ENCODE assay signal across 18 cellular contexts in genomic region chr20:46706242-46706641, GRCh38. TPM values are rescaled to one million over a fixed set of nuclear protein-coding genes. Genes with fewer than 3 reads are reported as not detected.
DNase-seq lines count a peak whose midpoint lies in the region; ATAC-seq, FAIRE-seq and TF ChIP-seq lines count a peak whose summit lies in the region.
"Had no signal": no experiment of that assay in that cellular context is flagged by ENCODE, and none has a peak within 500 bp of the region (broad histone marks: within the 10 kb centered on the region; RNA-seq: fewer than 3 reads in every experiment).

No MANE protein-coding gene starts in this region.

- FAIRE-seq in HepG2 (lab: Jason Lieb, UNC) = no peak
- FAIRE-seq: A204.1, GM12878, GM18507, H1 had no signal

- intact Hi-C loops in HepG2 (cut with micrococcal nuclease; ENCODE audit: unreplicated experiment) (no loop called here), upper lobe of right lung (cut with DNase I) (no loop called here), thyroid gland (cut with DNase I) (no loop called here)

- H3K4me3 ChIP-seq in adipocyte (ENCODE audit: low read length) (no peak overlapping the region), HepG2 (replicated peaks in 1 of 3; ENCODE audit: insufficient read depth in 1 of 3, low read depth in 2 of 3, low read length in 3 of 3) (no peak overlapping the region), neural progenitor cell (no peak overlapping the region), upper lobe of right lung (no peak overlapping the region), gastroesophageal sphincter (no peak overlapping the region), thyroid gland (replicated peaks in 1 of 3) (no peak overlapping the region)
- H3K4me3 ChIP-seq: GM12878, HAP-1 had no signal

- peak overlapping the region; percentile 81 for H3K9ac ChIP-seq in adipocyte (ENCODE audit: low read length)
- H3K9ac ChIP-seq in HepG2 (ENCODE audit: insufficient read depth, low read depth, low read length) = no peak overlapping the region
- H3K9ac ChIP-seq in neural progenitor cell = no peak overlapping the region

- H3K79me2 ChIP-seq in HepG2 (ENCODE audit: insufficient read depth, low read length) (peaks cover 8% of the 10 kb centered on the region), neural progenitor cell (ENCODE audit: low read depth) (no peaks in the 10 kb centered on the region)

- WGBS in HepG2 (ENCODE audit: low lambda C conversion rate) = 56% methylated on average over 2 of the region's 2 CpGs
- WGBS in gastroesophageal sphincter (ENCODE audit: low coverage in 1 of 2), 2 donors = 85 to 100% methylated on average over 2 of the region's 2 CpGs
- whole genome bisulfite sequencing in thyroid gland, 2 donors = 91 to 94% methylated on average over 2 of the region's 2 CpGs

- peaks cover 38% of the 10 kb centered on the region for H3K4me1 Mint-ChIP-seq in neural progenitor cell

- H3K27ac ChIP-seq in HepG2 (ENCODE audit: extremely low read length, insufficient read depth, low read length) (no peak overlapping the region), neural progenitor cell (no peak overlapping the region), upper lobe of right lung (peak overlapping the region; percentile 51), gastroesophageal sphincter (peak overlapping the region in 1 of 4 donors; percentile 23), thyroid gland (peak overlapping the region in 1 of 3 donors; percentile 33)
- H3K27ac ChIP-seq: C4-2B had no signal

- CTCF ChIA-PET in HepG2 (lab: Yijun Ruan, JAX; ENCODE audit: low intra/inter-chr PET ratio, low total read pairs) = no interaction called here

- H3K27me3 Mint-ChIP-seq in neural progenitor cell (ENCODE audit: insufficient read depth, low read depth) = peaks cover 7% of the 10 kb centered on the region

- H3K4me3 Mint-ChIP-seq in neural progenitor cell = no peak overlapping the region
- H3K4me3 Mint-ChIP-seq: CD4-positive, alpha-beta memory T cell had no signal

- BruUV-seq in HepG2 (replicated peaks; lab: Mats Ljungman, UMichigan) = no TSS peak

- TF ChIP-seq EP300 in HepG2 (IDR thresholded peaks at IDR 0.05; ENCODE audit: low read depth in 2 of 2, low read length in 2 of 2) = no peak
- TF ChIP-seq EP300 in HepG2 (CRISPR knock-in tag; IDR thresholded peaks at IDR 0.05; ENCODE audit: borderline replicate concordance) = no peak
- TF ChIP-seq EP300 in gastroesophageal sphincter (IDR thresholded peaks at IDR 0.05) = no peak

- POLR2A ChIA-PET in HepG2 (lab: Yijun Ruan, JAX) = interaction anchor here (0.6 kb wide), 1 partner anchor 31 kb away, joined by 3 read pairs; no protein-coding TSS in a partner anchor

- ATAC-seq in HepG2 (no peak), upper lobe of right lung (no peak), HG03280 (IDR thresholded peaks at IDR 0.05; ENCODE audit: unreplicated experiment) (no peak), gastroesophageal sphincter (no peak)
- ATAC-seq: GM12878 had no signal

- in situ Hi-C loops in HepG2 (cut with HindIII; ENCODE audit: extremely low pct_ligation_motif_present, low pct_unique_long_range_greater_than_20kb) = no loop called here

- peaks cover 9% of the 10 kb centered on the region for H3K9me3 ChIP-seq in adipocyte (ENCODE audit: control insufficient read depth, low read length)
- peaks cover 9% of the 10 kb centered on the region; the same call in 1 of the 2 replicates for H3K9me3 ChIP-seq in HepG2 (ENCODE audit: low read length)
- H3K9me3 ChIP-seq in neural progenitor cell (ENCODE audit: low read depth) = peaks cover 5% of the 10 kb centered on the region
- H3K9me3 ChIP-seq in upper lobe of right lung = no peaks in the 10 kb centered on the region
- no peaks in the 10 kb centered on the region for H3K9me3 ChIP-seq in gastroesophageal sphincter
- no peaks in the 10 kb centered on the region for H3K9me3 ChIP-seq in thyroid gland
- H3K9me3 ChIP-seq: BE2C, HAP-1 had no signal

- H2AFZ ChIP-seq in HepG2 (ENCODE audit: low read length) (no peak overlapping the region), neural progenitor cell (replicated peaks) (no peak overlapping the region)

- TF ChIP-seq CTCF in HepG2 (CRISPR knock-in tag; IDR thresholded peaks at IDR 0.05) (no peak), neural progenitor cell (IDR thresholded peaks at IDR 0.05) (no peak), upper lobe of right lung (IDR thresholded peaks at IDR 0.05) (no peak), gastroesophageal sphincter (IDR thresholded peaks at IDR 0.05) (no peak), thyroid gland (IDR thresholded peaks at IDR 0.05) (no peak)

- peaks cover 5% of the 10 kb centered on the region for H3K36me3 Mint-ChIP-seq in neural progenitor cell

- H3K4me2 ChIP-seq in HepG2 (ENCODE audit: low read depth, low read length) (no peak overlapping the region), neural progenitor cell (no peak overlapping the region)

- peaks cover 2% of the 10 kb centered on the region for H3K36me3 ChIP-seq in adipocyte (ENCODE audit: control insufficient read depth, insufficient read depth, low read length, severe bottlenecking)
- H3K36me3 ChIP-seq in HepG2 (replicated peaks in 1 of 2; ENCODE audit: control insufficient read depth in 1 of 2, insufficient read depth in 2 of 2, low read length in 2 of 2) = no peaks in the 10 kb centered on the region
- no peaks in the 10 kb centered on the region for H3K36me3 ChIP-seq in neural progenitor cell
- no peaks in the 10 kb centered on the region for H3K36me3 ChIP-seq in upper lobe of right lung
- no peaks in the 10 kb centered on the region for H3K36me3 ChIP-seq in gastroesophageal sphincter
- no peaks in the 10 kb centered on the region for H3K36me3 ChIP-seq in thyroid gland
- H3K36me3 ChIP-seq: BE2C, HAP-1 had no signal

- no peak for DNase-seq in adipocyte (ENCODE audit: low read depth)
- DNase-seq in HepG2 (ENCODE audit: low spot score) = no peak
- no peak for DNase-seq in neural progenitor cell (ENCODE audit: low spot score)
- DNase-seq in upper lobe of right lung = no peak
- DNase-seq in glomerular visceral epithelial cell (ENCODE audit: extremely low spot score) = no peak
- DNase-seq in thyroid gland = no peak
- DNase-seq: BE2C; CD4-positive, alpha-beta memory T cell; DMS79 had no signal

- H4K20me1 ChIP-seq in HepG2 (ENCODE audit: insufficient read depth, low read length) (no peaks in the 10 kb centered on the region), neural progenitor cell (ENCODE audit: low read depth) (no peaks in the 10 kb centered on the region)

- TF ChIP-seq POLR2A in HepG2 (IDR thresholded peaks at IDR 0.05; ENCODE audit: insufficient read depth in 1 of 2, low read depth in 2 of 2, low read length in 2 of 2) = no peak
- TF ChIP-seq POLR2A in gastroesophageal sphincter (IDR thresholded peaks at IDR 0.05) = no peak
- no peak for TF ChIP-seq POLR2A in thyroid gland (IDR thresholded peaks at IDR 0.05)

- no peak for TF ChIP-seq RAD21 in HepG2 (CRISPR knock-in tag; IDR thresholded peaks at IDR 0.05)

- H3K27ac Mint-ChIP-seq in neural progenitor cell = peak overlapping the region; percentile 42
- H3K27ac Mint-ChIP-seq: CD4-positive, alpha-beta memory T cell had no signal

- H3K9me3 Mint-ChIP-seq in neural progenitor cell = peaks cover 7% of the 10 kb centered on the region

- no peaks in the 10 kb centered on the region for H3K27me3 ChIP-seq in adipocyte (replicated peaks; ENCODE audit: control insufficient read depth, insufficient read depth, low read length)
- H3K27me3 ChIP-seq in HepG2 (ENCODE audit: control insufficient read depth in 1 of 2, insufficient read depth in 2 of 2, low read length in 2 of 2) = no peaks in the 10 kb centered on the region; a peak in 2 of 5 replicates
- H3K27me3 ChIP-seq in neural progenitor cell = no peaks in the 10 kb centered on the region
- no peaks in the 10 kb centered on the region for H3K27me3 ChIP-seq in upper lobe of right lung
- H3K27me3 ChIP-seq in gastroesophageal sphincter = peaks cover 6% of the 10 kb centered on the region
- H3K27me3 ChIP-seq in thyroid gland = no peaks in the 10 kb centered on the region

- H3K4me1 ChIP-seq in adipocyte (ENCODE audit: control insufficient read depth, insufficient read depth, low read length) = peaks cover 40% of the 10 kb centered on the region
- peaks cover 69% of the 10 kb centered on the region for H3K4me1 ChIP-seq in HepG2 (ENCODE audit: insufficient read depth, low read length)
- H3K4me1 ChIP-seq in neural progenitor cell = peaks cover 13% of the 10 kb centered on the region
- peaks cover 9% of the 10 kb centered on the region for H3K4me1 ChIP-seq in upper lobe of right lung
- H3K4me1 ChIP-seq in gastroesophageal sphincter = peaks cover 0 to 25% (median 4%) of the 10 kb centered on the region in 3 donors
- peaks cover 28 to 33% of the 10 kb centered on the region in 2 donors for H3K4me1 ChIP-seq in thyroid gland
- H3K4me1 ChIP-seq: BE2C, HAP-1 had no signal

- H3F3A ChIP-seq in neural progenitor cell (ENCODE audit: low read depth) = peaks cover 24% of the 10 kb centered on the region

RNA-seq across cellular contexts. Expression of gene SLC2A10, which starts 3.2 kb away (rescaled TPM):
- total RNA-seq in HepG2 (2016; rRNA removed; fragmentation: Illumina TruSeq; extraction: Trizol) (9.6 and 16.0 TPM in 2 replicates), neural progenitor cell (ENCODE audit: low replicate concordance) (9.2 and 9.6 TPM in 2 replicates), upper lobe of right lung (17.7 TPM), gastroesophageal sphincter (10 to 100 TPM in 3 of 4 donors, 1 to 10 TPM in 1; 10.0 to 20.1 (median 11.5) TPM), thyroid gland (10 to 100 TPM; 33.7 to 53.0 (median 51.1) TPM)
- 12.4 and 15.5 TPM in 2 replicates for total RNA-seq in HepG2 (2016; cell fraction: cytosol; rRNA removed; fragmentation: Illumina TruSeq; extraction: Trizol; ENCODE audit: low read depth)
- total RNA-seq in HepG2 (2016; cell fraction: insoluble cytoplasmic fraction; rRNA removed; fragmentation: Illumina TruSeq; extraction: Trizol) = 7.8 and 15.9 TPM in 2 replicates
- total RNA-seq in HepG2 (2016; cell fraction: membrane; rRNA removed; fragmentation: Illumina TruSeq; extraction: Trizol) = 13.5 and 14.9 TPM in 2 replicates
- 16.7 and 19.1 TPM in 2 replicates for total RNA-seq in HepG2 (2016; cell fraction: nucleus; rRNA removed; fragmentation: Illumina TruSeq; extraction: Trizol)
- 16.7 and 18.4 TPM in 2 replicates for polyA plus RNA-seq in HepG2 (2011; rRNA removed)
- polyA plus RNA-seq in HepG2 (2011; cell fraction: cytosol; rRNA removed) = 13.3 and 15.0 TPM in 2 replicates
- 17.7 and 19.3 TPM in 2 replicates for polyA plus RNA-seq in HepG2 (2011; cell fraction: nucleus; rRNA removed)
- 9.6 and 17.7 TPM in 2 replicates for polyA plus RNA-seq in HepG2 (2012)
- 13.4 and 16.9 TPM in 2 replicates for polyA plus RNA-seq in HepG2 (2016; cell fraction: cytosol; fragmentation: Illumina TruSeq; extraction: Trizol; ENCODE audit: low read depth)
- 8.0 and 9.1 TPM in 2 replicates for polyA plus RNA-seq in HepG2 (2016; cell fraction: insoluble cytoplasmic fraction; fragmentation: Illumina TruSeq; extraction: Trizol; ENCODE audit: low read depth)
- polyA plus RNA-seq in HepG2 (2016; cell fraction: membrane; fragmentation: Illumina TruSeq; extraction: Trizol; ENCODE audit: low read depth) = 10.5 and 11.4 TPM in 2 replicates
- polyA plus RNA-seq in HepG2 (2016; cell fraction: nucleus; fragmentation: Illumina TruSeq; extraction: Trizol; ENCODE audit: insufficient read depth, low read depth) = 19.6 and 21.1 TPM in 2 replicates
- polyA minus RNA-seq in HepG2 (2011; rRNA and poly(A)+ RNA removed; ENCODE audit: low replicate concordance) = 56.1 TPM in 1 of 2 replicates, not detected in the other
- 17.8 and 20.0 TPM in 2 replicates for polyA minus RNA-seq in HepG2 (2011; cell fraction: cytosol; rRNA and poly(A)+ RNA removed)
- polyA minus RNA-seq in HepG2 (2011; cell fraction: nucleus; rRNA and poly(A)+ RNA removed) = 22.7 and 27.8 TPM in 2 replicates
- total RNA-seq: CD4-positive, alpha-beta memory T cell; GM12878 had no signal
- polyA plus RNA-seq: CD4-positive, alpha-beta memory T cell; GM12878 had no signal

RNA-seq across cellular contexts. Expression of gene TP53RK, which starts 17.0 kb away (rescaled TPM):
- total RNA-seq in HepG2 (2016; rRNA removed; fragmentation: Illumina TruSeq; extraction: Trizol) = 25.5 and 31.0 TPM in 2 replicates
- 5.6 and 7.0 TPM in 2 replicates for total RNA-seq in HepG2 (2016; cell fraction: cytosol; rRNA removed; fragmentation: Illumina TruSeq; extraction: Trizol; ENCODE audit: low read depth)
- 26.0 and 33.1 TPM in 2 replicates for total RNA-seq in HepG2 (2016; cell fraction: insoluble cytoplasmic fraction; rRNA removed; fragmentation: Illumina TruSeq; extraction: Trizol)
- total RNA-seq in HepG2 (2016; cell fraction: membrane; rRNA removed; fragmentation: Illumina TruSeq; extraction: Trizol) = 12.6 and 14.4 TPM in 2 replicates
- 15.4 and 17.9 TPM in 2 replicates for total RNA-seq in HepG2 (2016; cell fraction: nucleus; rRNA removed; fragmentation: Illumina TruSeq; extraction: Trizol)
- polyA plus RNA-seq in HepG2 (2011; rRNA removed) = 11.3 and 12.9 TPM in 2 replicates
- 9.0 and 10.2 TPM in 2 replicates for polyA plus RNA-seq in HepG2 (2011; cell fraction: cytosol; rRNA removed)
- polyA plus RNA-seq in HepG2 (2011; cell fraction: nucleus; rRNA removed) = 4.4 and 5.3 TPM in 2 replicates
- polyA plus RNA-seq in HepG2 (2012) = 10.7 and 12.3 TPM in 2 replicates
- 3.9 and 4.7 TPM in 2 replicates for polyA plus RNA-seq in HepG2 (2016; cell fraction: cytosol; fragmentation: Illumina TruSeq; extraction: Trizol; ENCODE audit: low read depth)
- polyA plus RNA-seq in HepG2 (2016; cell fraction: insoluble cytoplasmic fraction; fragmentation: Illumina TruSeq; extraction: Trizol; ENCODE audit: low read depth) = 28.1 and 30.7 TPM in 2 replicates
- polyA plus RNA-seq in HepG2 (2016; cell fraction: membrane; fragmentation: Illumina TruSeq; extraction: Trizol; ENCODE audit: low read depth) = 7.3 and 9.0 TPM in 2 replicates
- 18.2 and 18.6 TPM in 2 replicates for polyA plus RNA-seq in HepG2 (2016; cell fraction: nucleus; fragmentation: Illumina TruSeq; extraction: Trizol; ENCODE audit: insufficient read depth, low read depth)
- polyA minus RNA-seq in HepG2 (2011; rRNA and poly(A)+ RNA removed; ENCODE audit: low replicate concordance) = 9.2 and 11.2 TPM in 2 replicates
- polyA minus RNA-seq in HepG2 (2011; cell fraction: cytosol; rRNA and poly(A)+ RNA removed) = 10.6 and 11.6 TPM in 2 replicates
- polyA minus RNA-seq in HepG2 (2011; cell fraction: nucleus; rRNA and poly(A)+ RNA removed) = 12.6 and 13.1 TPM in 2 replicates
- 15.9 and 16.3 TPM in 2 replicates for total RNA-seq in neural progenitor cell (ENCODE audit: low replicate concordance)
- 13.3 TPM for total RNA-seq in upper lobe of right lung
- total RNA-seq in gastroesophageal sphincter = 10 to 100 TPM; 14.6 to 21.3 (median 18.7) TPM
- 10 to 100 TPM; 20.2 to 49.6 (median 36.1) TPM for total RNA-seq in thyroid gland

RNA-seq across cellular contexts. Expression of gene SLC13A3, which starts 55.0 kb away (rescaled TPM):
- total RNA-seq in HepG2 (2016; rRNA removed; fragmentation: Illumina TruSeq; extraction: Trizol) (27.9 and 66.5 TPM in 2 replicates), neural progenitor cell (ENCODE audit: low replicate concordance) (4.5 and 7.4 TPM in 2 replicates), upper lobe of right lung (1.6 TPM), gastroesophageal sphincter (1 to 10 TPM in 1 of 4 donors, under 1 TPM in 3; 0.62 to 1.6 (median 0.80) TPM), thyroid gland (1 to 10 TPM; 1.8 to 4.2 (median 2.1) TPM)
- total RNA-seq in HepG2 (2016; cell fraction: cytosol; rRNA removed; fragmentation: Illumina TruSeq; extraction: Trizol; ENCODE audit: low read depth) = 23.8 and 30.4 TPM in 2 replicates
- 29.2 and 65.4 TPM in 2 replicates for total RNA-seq in HepG2 (2016; cell fraction: insoluble cytoplasmic fraction; rRNA removed; fragmentation: Illumina TruSeq; extraction: Trizol)
- 25.6 and 35.7 TPM in 2 replicates for total RNA-seq in HepG2 (2016; cell fraction: membrane; rRNA removed; fragmentation: Illumina TruSeq; extraction: Trizol)
- total RNA-seq in HepG2 (2016; cell fraction: nucleus; rRNA removed; fragmentation: Illumina TruSeq; extraction: Trizol) = 59.9 and 65.1 TPM in 2 replicates
- polyA plus RNA-seq in HepG2 (2011; rRNA removed) = 63.3 and 76.0 TPM in 2 replicates
- 40.8 and 74.9 TPM in 2 replicates for polyA plus RNA-seq in HepG2 (2011; cell fraction: cytosol; rRNA removed)
- 88.1 and 138 TPM in 2 replicates for polyA plus RNA-seq in HepG2 (2011; cell fraction: nucleus; rRNA removed)
- 42.2 and 59.1 TPM in 2 replicates for polyA plus RNA-seq in HepG2 (2012)
- polyA plus RNA-seq in HepG2 (2016; cell fraction: cytosol; fragmentation: Illumina TruSeq; extraction: Trizol; ENCODE audit: low read depth) = 25.1 and 35.1 TPM in 2 replicates
- 30.5 and 31.8 TPM in 2 replicates for polyA plus RNA-seq in HepG2 (2016; cell fraction: insoluble cytoplasmic fraction; fragmentation: Illumina TruSeq; extraction: Trizol; ENCODE audit: low read depth)
- 24.6 and 30.2 TPM in 2 replicates for polyA plus RNA-seq in HepG2 (2016; cell fraction: membrane; fragmentation: Illumina TruSeq; extraction: Trizol; ENCODE audit: low read depth)
- 99.0 and 99.2 TPM in 2 replicates for polyA plus RNA-seq in HepG2 (2016; cell fraction: nucleus; fragmentation: Illumina TruSeq; extraction: Trizol; ENCODE audit: insufficient read depth, low read depth)
- 0.42 and 193 TPM in 2 replicates for polyA minus RNA-seq in HepG2 (2011; rRNA and poly(A)+ RNA removed; ENCODE audit: low replicate concordance)
- polyA minus RNA-seq in HepG2 (2011; cell fraction: cytosol; rRNA and poly(A)+ RNA removed) = 32.3 and 43.5 TPM in 2 replicates
- polyA minus RNA-seq in HepG2 (2011; cell fraction: nucleus; rRNA and poly(A)+ RNA removed) = 50.4 and 63.9 TPM in 2 replicates
- total RNA-seq: G401 had no signal
- polyA plus RNA-seq: CD4-positive, alpha-beta memory T cell had no signal
